ENCODE assay signal across 30 cellular contexts in genomic region chr6:715709-716450, GRCh38. TPM values are rescaled to one million over a fixed set of nuclear protein-coding genes. Genes with fewer than 3 reads are reported as not detected.
DNase-seq lines count a peak whose midpoint lies in the region; ATAC-seq and TF ChIP-seq lines count a peak whose summit lies in the region.
"Had no signal": no experiment of that assay in that cellular context is flagged by ENCODE, and none has a peak within 500 bp of the region (broad histone marks: within the 10 kb centered on the region; RNA-seq: fewer than 3 reads in every experiment).

No MANE protein-coding gene starts in this region.

- intact Hi-C loops in vagina (cut with DNase I): no loop called here

- DNase-seq in SK-N-SH (peak; percentile 45), mucosa of gallbladder (ENCODE audit: low spot score) (peak; percentile 15), vagina (ENCODE audit: extremely low spot score in 2 of 2) (no peak), D341Med (ENCODE audit: low spot score) (no peak), DMS53 (lab: John Stamatoyannopoulos, UW) (no peak)
- DNase-seq: 8988T; activated CD4-positive, alpha-beta T cell treated with anti-CD3 and anti-CD28 coated beads for 48 hours; activated CD8-positive, alpha-beta memory T cell treated with anti-CD3 and anti-CD28 coated beads for 24 hours; activated effector memory CD4-positive, alpha-beta T cell treated with Interleukin-2 at 50 U/mL for 16 hours; activated T-cell treated with anti-CD3 and anti-CD28 coated beads for 4 hours; aorta; C1 segment of cervical spinal cord; DMS79; GDM1; KG1; left ventricle myocardium inferior; MG63; naive B cell; NCI-H1930; NCI-H2227 treated with DMSO at 0.1 percent for 48 hours; NCI-H526; nucleus accumbens; Peyer's patch; SIG-M5; stimulated activated CD4-positive, alpha-beta T cell treated with anti-CD3 and anti-CD28 coated beads, Interleukin-4, amount 100 ng/mL, for 24 hours; T1000; WERI-Rb-1 had no signal

- no peak for TF ChIP-seq POLR2A in vagina (IDR thresholded peaks at IDR 0.05)

- H3K79me2 ChIP-seq in SK-N-SH (ENCODE audit: insufficient read depth): no peaks in the 10 kb centered on the region

- H3K4me1 ChIP-seq in SK-N-SH (ENCODE audit: control insufficient read depth in 1 of 2, insufficient read depth in 2 of 2, low read depth in 1 of 2, low read length in 1 of 2): peaks cover 0 to 11% of the 10 kb centered on the region in 2 experiments; a peak in 1 of 4 replicates
- no peaks in the 10 kb centered on the region for H3K4me1 ChIP-seq in endocrine pancreas (ENCODE audit: control insufficient read depth, insufficient read depth, low read length)
- H3K4me1 ChIP-seq in vagina: peaks cover 4% of the 10 kb centered on the region
- H3K4me1 ChIP-seq: Peyer's patch had no signal

- no peak for TF ChIP-seq CTCF in SK-N-SH (IDR thresholded peaks at IDR 0.05)
- TF ChIP-seq CTCF in vagina (IDR thresholded peaks at IDR 0.05): no peak

- H3K4me3 ChIP-seq in SK-N-SH (ENCODE audit: low read depth in 2 of 2, low read length in 1 of 2) (no peak overlapping the region), endocrine pancreas (ENCODE audit: control insufficient read depth, insufficient read depth, low read length) (peak overlapping the region; percentile 11), vagina (no peak overlapping the region)
- H3K4me3 ChIP-seq: left ventricle myocardium inferior, MG63, Peyer's patch had no signal

- H3K9ac ChIP-seq in SK-N-SH (no peak overlapping the region), endocrine pancreas (ENCODE audit: control insufficient read depth, insufficient read depth, low read length) (no peak overlapping the region)

- POLR2A ChIA-PET in SK-N-SH (lab: Yijun Ruan, JAX): no interaction called here

- no peak overlapping the region for H2AFZ ChIP-seq in SK-N-SH (ENCODE audit: low read depth)

- no peaks in the 10 kb centered on the region for H4K20me1 ChIP-seq in SK-N-SH (ENCODE audit: insufficient read depth)

- CTCF ChIA-PET in SK-N-SH (lab: Yijun Ruan, JAX): interaction anchor here (1.9 to 2.1 kb wide), 2 partner anchors 13 to 123 kb away, joined by 4 to 8 read pairs; no protein-coding TSS in a partner anchor

- TF ChIP-seq EP300 in SK-N-SH (IDR thresholded peaks at IDR 0.05; ENCODE audit: borderline replicate concordance in 1 of 2, low read depth in 1 of 2, low read length in 1 of 2): no peak

- H3K27ac ChIP-seq in SK-N-SH (ENCODE audit: low read depth in 2 of 2, low read length in 1 of 2): peak overlapping the region in 1 of 2 experiments; percentile 28; a peak in 1 of 4 replicates
- H3K27ac ChIP-seq in vagina: no peak overlapping the region
- H3K27ac ChIP-seq: left ventricle myocardium inferior, WERI-Rb-1 had no signal

- no peaks in the 10 kb centered on the region for H3K9me2 ChIP-seq in SK-N-SH

- ATAC-seq in SK-N-SH treated with all-trans-retinoic acid at 6 μM for 48 hours (no peak), HG02852 (IDR thresholded peaks at IDR 0.05; ENCODE audit: unreplicated experiment) (no peak)

- no peaks in the 10 kb centered on the region for H3K9me3 ChIP-seq in SK-N-SH
- H3K9me3 ChIP-seq in endocrine pancreas (ENCODE audit: control insufficient read depth, low read length): no peaks in the 10 kb centered on the region
- H3K9me3 ChIP-seq in vagina: no peaks in the 10 kb centered on the region
- H3K9me3 ChIP-seq: left ventricle myocardium inferior, MG63, Peyer's patch had no signal

- TF ChIP-seq RAD21 in SK-N-SH (IDR thresholded peaks at IDR 0.05; ENCODE audit: low read length): no peak

- H3K36me3 ChIP-seq in SK-N-SH (replicated peaks in 1 of 2; ENCODE audit: control insufficient read depth in 1 of 2, insufficient read depth in 2 of 2, low read length in 1 of 2) (no peaks in the 10 kb centered on the region), endocrine pancreas (ENCODE audit: control insufficient read depth, insufficient read depth, low read length) (no peaks in the 10 kb centered on the region), vagina (no peaks in the 10 kb centered on the region)
- H3K36me3 ChIP-seq: left ventricle myocardium inferior, MG63, Peyer's patch, WERI-Rb-1 had no signal

- no peaks in the 10 kb centered on the region for H3F3A ChIP-seq in SK-N-SH (replicated peaks; ENCODE audit: insufficient read depth)

- H3K4me2 ChIP-seq in SK-N-SH: no peak overlapping the region

- peaks cover 15% of the 10 kb centered on the region; the same call in 1 of the 2 replicates for H3K27me3 ChIP-seq in SK-N-SH (ENCODE audit: insufficient read depth)
- H3K27me3 ChIP-seq in endocrine pancreas (ENCODE audit: control insufficient read depth, insufficient read depth, low read length): no peaks in the 10 kb centered on the region
- H3K27me3 ChIP-seq in vagina: no peaks in the 10 kb centered on the region
- H3K27me3 ChIP-seq: MG63, Peyer's patch had no signal

- WGBS in SK-N-SH (ENCODE audit: low lambda C conversion rate): 28% methylated on average over 12 of the region's 12 CpGs

TF ChIP-seq in SK-N-SH, 30 proteins besides CTCF, POLR2A, EP300 and RAD21:
- no peak for TF ChIP-seq GATA2 (CRISPR knock-in tag; IDR thresholded peaks at IDR 0.05)
- no peak for TF ChIP-seq FOSL2 (IDR thresholded peaks at IDR 0.05; ENCODE audit: borderline replicate concordance, low read depth)
- TF ChIP-seq TCF12 (IDR thresholded peaks at IDR 0.05): no peak
- TF ChIP-seq SMC3 (IDR thresholded peaks at IDR 0.05; ENCODE audit: low read depth, low read length): no peak
TF ChIP-seq in SK-N-SH: peak in this region for 0.

TF ChIP-seq in SK-N-SH treated with all-trans-retinoic acid at 6 μM for 48 hours, 23 proteins besides CTCF, POLR2A, EP300 and RAD21 (continues in another document):
- TF ChIP-seq, protein P1, sequence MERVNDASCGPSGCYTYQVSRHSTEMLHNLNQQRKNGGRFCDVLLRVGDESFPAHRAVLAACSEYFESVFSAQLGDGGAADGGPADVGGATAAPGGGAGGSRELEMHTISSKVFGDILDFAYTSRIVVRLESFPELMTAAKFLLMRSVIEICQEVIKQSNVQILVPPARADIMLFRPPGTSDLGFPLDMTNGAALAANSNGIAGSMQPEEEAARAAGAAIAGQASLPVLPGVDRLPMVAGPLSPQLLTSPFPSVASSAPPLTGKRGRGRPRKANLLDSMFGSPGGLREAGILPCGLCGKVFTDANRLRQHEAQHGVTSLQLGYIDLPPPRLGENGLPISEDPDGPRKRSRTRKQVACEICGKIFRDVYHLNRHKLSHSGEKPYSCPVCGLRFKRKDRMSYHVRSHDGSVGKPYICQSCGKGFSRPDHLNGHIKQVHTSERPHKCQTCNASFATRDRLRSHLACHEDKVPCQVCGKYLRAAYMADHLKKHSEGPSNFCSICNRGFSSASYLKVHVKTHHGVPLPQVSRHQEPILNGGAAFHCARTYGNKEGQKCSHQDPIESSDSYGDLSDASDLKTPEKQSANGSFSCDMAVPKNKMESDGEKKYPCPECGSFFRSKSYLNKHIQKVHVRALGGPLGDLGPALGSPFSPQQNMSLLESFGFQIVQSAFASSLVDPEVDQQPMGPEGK (CRISPR knock-in tag; IDR thresholded peaks at IDR 0.05; ENCODE audit: borderline replicate concordance): no peak
- no peak for TF ChIP-seq RARB (CRISPR knock-in tag; IDR thresholded peaks at IDR 0.05)
- no peak for TF ChIP-seq ZNF70 (CRISPR knock-in tag; IDR thresholded peaks at IDR 0.05)
- TF ChIP-seq ZFP3 (CRISPR knock-in tag; IDR thresholded peaks at IDR 0.05): no peak
- no peak for TF ChIP-seq SNAI2 (CRISPR knock-in tag; IDR thresholded peaks at IDR 0.05)
- TF ChIP-seq TCF4 (CRISPR knock-in tag; IDR thresholded peaks at IDR 0.05; ENCODE audit: borderline replicate concordance): no peak
- no peak for TF ChIP-seq CSDC2 (CRISPR knock-in tag; IDR thresholded peaks at IDR 0.05)
- TF ChIP-seq, protein P2, sequence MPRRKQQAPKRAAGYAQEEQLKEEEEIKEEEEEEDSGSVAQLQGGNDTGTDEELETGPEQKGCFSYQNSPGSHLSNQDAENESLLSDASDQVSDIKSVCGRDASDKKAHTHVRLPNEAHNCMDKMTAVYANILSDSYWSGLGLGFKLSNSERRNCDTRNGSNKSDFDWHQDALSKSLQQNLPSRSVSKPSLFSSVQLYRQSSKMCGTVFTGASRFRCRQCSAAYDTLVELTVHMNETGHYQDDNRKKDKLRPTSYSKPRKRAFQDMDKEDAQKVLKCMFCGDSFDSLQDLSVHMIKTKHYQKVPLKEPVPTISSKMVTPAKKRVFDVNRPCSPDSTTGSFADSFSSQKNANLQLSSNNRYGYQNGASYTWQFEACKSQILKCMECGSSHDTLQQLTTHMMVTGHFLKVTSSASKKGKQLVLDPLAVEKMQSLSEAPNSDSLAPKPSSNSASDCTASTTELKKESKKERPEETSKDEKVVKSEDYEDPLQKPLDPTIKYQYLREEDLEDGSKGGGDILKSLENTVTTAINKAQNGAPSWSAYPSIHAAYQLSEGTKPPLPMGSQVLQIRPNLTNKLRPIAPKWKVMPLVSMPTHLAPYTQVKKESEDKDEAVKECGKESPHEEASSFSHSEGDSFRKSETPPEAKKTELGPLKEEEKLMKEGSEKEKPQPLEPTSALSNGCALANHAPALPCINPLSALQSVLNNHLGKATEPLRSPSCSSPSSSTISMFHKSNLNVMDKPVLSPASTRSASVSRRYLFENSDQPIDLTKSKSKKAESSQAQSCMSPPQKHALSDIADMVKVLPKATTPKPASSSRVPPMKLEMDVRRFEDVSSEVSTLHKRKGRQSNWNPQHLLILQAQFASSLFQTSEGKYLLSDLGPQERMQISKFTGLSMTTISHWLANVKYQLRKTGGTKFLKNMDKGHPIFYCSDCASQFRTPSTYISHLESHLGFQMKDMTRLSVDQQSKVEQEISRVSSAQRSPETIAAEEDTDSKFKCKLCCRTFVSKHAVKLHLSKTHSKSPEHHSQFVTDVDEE (CRISPR knock-in tag; IDR thresholded peaks at IDR 0.05): no peak
- TF ChIP-seq ZC3H10 (CRISPR knock-in tag; IDR thresholded peaks at IDR 0.05): no peak
- TF ChIP-seq, protein P3, sequence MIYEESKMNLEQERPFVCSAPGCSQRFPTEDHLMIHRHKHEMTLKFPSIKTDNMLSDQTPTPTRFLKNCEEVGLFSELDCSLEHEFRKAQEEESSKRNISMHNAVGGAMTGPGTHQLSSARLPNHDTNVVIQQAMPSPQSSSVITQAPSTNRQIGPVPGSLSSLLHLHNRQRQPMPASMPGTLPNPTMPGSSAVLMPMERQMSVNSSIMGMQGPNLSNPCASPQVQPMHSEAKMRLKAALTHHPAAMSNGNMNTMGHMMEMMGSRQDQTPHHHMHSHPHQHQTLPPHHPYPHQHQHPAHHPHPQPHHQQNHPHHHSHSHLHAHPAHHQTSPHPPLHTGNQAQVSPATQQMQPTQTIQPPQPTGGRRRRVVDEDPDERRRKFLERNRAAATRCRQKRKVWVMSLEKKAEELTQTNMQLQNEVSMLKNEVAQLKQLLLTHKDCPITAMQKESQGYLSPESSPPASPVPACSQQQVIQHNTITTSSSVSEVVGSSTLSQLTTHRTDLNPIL (CRISPR knock-in tag; IDR thresholded peaks at IDR 0.05; ENCODE audit: low read depth): no peak

RNA-seq across cellular contexts. Expression of gene EXOC2, which starts 22.9 kb away (rescaled TPM):
- polyA plus RNA-seq in SK-N-SH (2012; rRNA removed): 10.6 and 12.8 TPM in 2 replicates
- 11.2 and 12.4 TPM in 2 replicates for polyA plus RNA-seq in SK-N-SH (2012; cell fraction: cytosol; rRNA removed)
- 9.3 and 16.9 TPM in 2 replicates for polyA plus RNA-seq in SK-N-SH (2012; cell fraction: nucleus; rRNA removed)
- total RNA-seq in mucosa of gallbladder (20.7 TPM), vagina (23.6 TPM)

RNA-seq across cellular contexts. Expression of gene HUS1B, which starts 59.0 kb away (rescaled TPM):
- polyA plus RNA-seq in SK-N-SH (2012; rRNA removed): 0.19 and 0.30 TPM in 2 replicates
- 0.27 and 0.31 TPM in 2 replicates for polyA plus RNA-seq in SK-N-SH (2012; cell fraction: cytosol; rRNA removed)
- 0.57 and 0.86 TPM in 2 replicates for polyA plus RNA-seq in SK-N-SH (2012; cell fraction: nucleus; rRNA removed)
- total RNA-seq in mucosa of gallbladder: 0.46 TPM
- total RNA-seq in vagina: 0.98 TPM
- total RNA-seq: left ventricle myocardium inferior had no signal

Comparison
In these comparisons a context has a peak if more than half of its experiments do, and no peak if none do; other contexts are left out.
1. DNase-seq: peak in SK-N-SH (single experiment) and mucosa of gallbladder (single experiment); none in vagina (0 of 2), D341Med (single experiment) and DMS53 (single experiment).